Comparison of ENCODE assay signal across 8 cellular contexts in genomic region chr7:107890493-107890961, GRCh38.
DNase-seq lines count a peak whose midpoint lies in the region; ATAC-seq and TF ChIP-seq lines count a peak whose summit lies in the region.

No MANE protein-coding gene starts in this region.

- ATAC-seq in DND-41 (ENCODE audit: insufficient read depth, low read depth) (peak; percentile 3; the same call in 2 of the 3 replicates), GM21576 (IDR thresholded peaks at IDR 0.05; ENCODE audit: unreplicated experiment) (peak; percentile 5), GM18870 (IDR thresholded peaks at IDR 0.05; ENCODE audit: unreplicated experiment) (no peak)

- no peaks in the 10 kb centered on the region for H3K27me3 ChIP-seq in DND-41 (ENCODE audit: insufficient read depth, low read length, poor library complexity)
- no peaks in the 10 kb centered on the region for H3K27me3 ChIP-seq in muscle layer of colon (ENCODE audit: control insufficient read depth in 1 of 2, insufficient read depth in 2 of 2, low read length in 2 of 2)

- H2AFZ ChIP-seq in DND-41 (ENCODE audit: low read depth, low read length) = peak overlapping the region; percentile 81

- H3K4me2 ChIP-seq in DND-41 (ENCODE audit: insufficient read depth, low read length) = peak overlapping the region; percentile 64

- H3K27ac ChIP-seq in DND-41 (ENCODE audit: low read length) (peak overlapping the region; percentile 66), muscle layer of colon (ENCODE audit: low read depth, low read length) (peak overlapping the region; percentile 98)

- H3K4me3 ChIP-seq in DND-41 (ENCODE audit: low read depth in 1 of 2, low read length in 2 of 2) = peak overlapping the region; percentile 90 to 94; a peak in 3 of 4 replicates
- peak overlapping the region; percentile 75 to 100 for H3K4me3 ChIP-seq in muscle layer of colon (ENCODE audit: low read depth in 1 of 2, low read length in 2 of 2)

- peaks cover 21% of the 10 kb centered on the region for H4K20me1 ChIP-seq in DND-41 (ENCODE audit: insufficient read depth, low read length)

- no peaks in the 10 kb centered on the region for H3K9me3 Mint-ChIP-seq in dendritic cell treated with granulocyte-macrophage colony-stimulating factor and Interleukin-4, amounts not matched to agents 40 ng/mL and 50 ng/mL, for 4 days

- peak overlapping the region; percentile 95 for H3K27ac Mint-ChIP-seq in dendritic cell treated with granulocyte-macrophage colony-stimulating factor and Interleukin-4, amounts not matched to agents 40 ng/mL and 50 ng/mL, for 4 days

- H3K9ac ChIP-seq in DND-41 (ENCODE audit: low read depth, low read length) = peak overlapping the region; percentile 86
- H3K9ac ChIP-seq in muscle layer of colon (ENCODE audit: low read length) = peak overlapping the region; percentile 99

- H3K27me3 Mint-ChIP-seq in dendritic cell treated with granulocyte-macrophage colony-stimulating factor and Interleukin-4, amounts not matched to agents 40 ng/mL and 50 ng/mL, for 4 days = peaks cover 5% of the 10 kb centered on the region

- H3K4me3 Mint-ChIP-seq in dendritic cell treated with granulocyte-macrophage colony-stimulating factor and Interleukin-4, amounts not matched to agents 40 ng/mL and 50 ng/mL, for 4 days = peak overlapping the region; percentile 84

- TF ChIP-seq CTCF in DND-41 (IDR thresholded peaks at IDR 0.05; ENCODE audit: borderline replicate concordance, extremely low read depth, low read length, poor library complexity, severe bottlenecking) = no peak

- peaks cover 41% of the 10 kb centered on the region for H3K4me1 ChIP-seq in DND-41 (ENCODE audit: insufficient read depth, low read length)
- peaks cover 44% of the 10 kb centered on the region for H3K4me1 ChIP-seq in muscle layer of colon (ENCODE audit: insufficient read depth, low read length)

- DNase-seq in DND-41 (no peak), NCI-H1105 treated with DMSO at 0.1 percent for 48 hours (lab: John Stamatoyannopoulos, UW) (peak; percentile 74), COLO668 (lab: John Stamatoyannopoulos, UW; ENCODE audit: unreplicated experiment) (no peak), SIG-M5 (lab: John Stamatoyannopoulos, UW) (no peak)

- H3K36me3 Mint-ChIP-seq in dendritic cell treated with granulocyte-macrophage colony-stimulating factor and Interleukin-4, amounts not matched to agents 40 ng/mL and 50 ng/mL, for 4 days (ENCODE audit: low read depth) = peaks cover 36% of the 10 kb centered on the region

- H3K9me3 ChIP-seq in DND-41 (ENCODE audit: insufficient read depth, low read length, severe bottlenecking) = no peaks in the 10 kb centered on the region
- no peaks in the 10 kb centered on the region for H3K9me3 ChIP-seq in muscle layer of colon (ENCODE audit: low read length)

- intact Hi-C loops in dendritic cell treated with granulocyte-macrophage colony-stimulating factor and Interleukin-4, amounts not matched to agents 40 ng/mL and 50 ng/mL, for 4 days (cut with micrococcal nuclease) = loop anchor here (2.0 to 10.0 kb wide), 4 partner anchors 16 to 637 kb away; partner anchors contain the start of genes BCAP29 and PNPLA8

- peaks cover 46% of the 10 kb centered on the region for H3K79me2 ChIP-seq in DND-41 (ENCODE audit: insufficient read depth, low read length)

- H3K4me1 Mint-ChIP-seq in dendritic cell treated with granulocyte-macrophage colony-stimulating factor and Interleukin-4, amounts not matched to agents 40 ng/mL and 50 ng/mL, for 4 days (ENCODE audit: low read depth) = peaks cover 9% of the 10 kb centered on the region

- H3K36me3 ChIP-seq in DND-41 (ENCODE audit: insufficient read depth, low read length) (peaks cover 25% of the 10 kb centered on the region), muscle layer of colon (ENCODE audit: insufficient read depth, low read length) (peaks cover 13% of the 10 kb centered on the region)
